In the genomic region with DNA sequence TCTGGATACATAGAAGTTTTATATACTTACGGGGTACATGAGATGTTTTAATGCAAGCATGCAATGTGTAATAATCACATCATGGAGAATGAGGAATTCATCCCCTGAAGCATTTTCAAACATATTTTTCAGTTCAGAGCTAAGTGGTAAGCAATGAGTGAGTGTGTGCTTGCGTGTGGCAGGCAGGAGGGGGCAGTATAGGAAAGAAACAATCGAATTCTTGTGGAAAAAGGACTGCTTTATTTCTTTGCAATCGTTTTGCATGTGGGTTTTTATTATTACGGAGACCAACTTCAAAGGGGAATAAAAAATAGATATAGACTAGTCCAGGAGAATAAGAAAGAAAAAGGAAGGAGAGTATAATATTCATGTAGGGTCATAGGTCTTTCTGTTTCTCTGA, we compare ENCODE assay signal across 9 cellular contexts.
DNase-seq lines count a peak whose midpoint lies in the region; ATAC-seq and TF ChIP-seq lines count a peak whose summit lies in the region.
"Had no signal": no experiment of that assay in that cellular context is flagged by ENCODE, and none has a peak within 500 bp of the region (broad histone marks: within the 10 kb centered on the region; RNA-seq: fewer than 3 reads in every experiment).

No MANE protein-coding gene starts in this region.

- H3K27ac Mint-ChIP-seq in natural killer cell, result no peak overlapping the region
- H3K27ac Mint-ChIP-seq: activated naive CD4-positive, alpha-beta T cell treated with anti-CD3 and anti-CD28 coated beads, Interleukin-2, amount 50 U/mL, for 72 hours had no signal

- DNase-seq in H4 (ENCODE audit: low spot score) (peak; percentile 21), PC-3 (peak; percentile 25), left kidney (ENCODE audit: low read depth, low spot score) (peak; percentile 39), body of pancreas (no peak), thyroid gland (no peak), natural killer cell (no peak), aorta (no peak)

- H4K20me1 ChIP-seq in DOHH2 (ENCODE audit: control insufficient read depth, insufficient read depth, low read depth, low read length) (no peaks in the 10 kb centered on the region), PC-3 (ENCODE audit: low read length) (no peaks in the 10 kb centered on the region)

- 18 to 23% methylated on average over 5 of the region's 5 CpGs for WGBS in body of pancreas, 2 donors
- 24 to 28% methylated on average over 5 of the region's 5 CpGs for WGBS in thyroid gland, 2 donors
- 20% methylated on average over 5 of the region's 5 CpGs for WGBS in aorta, 2 donors

- H3F3A ChIP-seq in DOHH2 (ENCODE audit: control insufficient read depth, insufficient read depth) (no peaks in the 10 kb centered on the region), PC-3 (ENCODE audit: low read length, unreplicated experiment) (no peaks in the 10 kb centered on the region)

- H3K36me3 Mint-ChIP-seq in natural killer cell, result peaks cover 12% of the 10 kb centered on the region

- no peaks in the 10 kb centered on the region for H3K27me3 ChIP-seq in DOHH2 (ENCODE audit: control insufficient read depth, low read length)
- peaks cover 6% of the 10 kb centered on the region; the same call in 1 of the 2 replicates for H3K27me3 ChIP-seq in PC-3 (ENCODE audit: low read length)
- H3K27me3 ChIP-seq in body of pancreas, result no peaks in the 10 kb centered on the region
- H3K27me3 ChIP-seq in thyroid gland, result no peaks in the 10 kb centered on the region
- no peaks in the 10 kb centered on the region for H3K27me3 ChIP-seq in aorta (ENCODE audit: control insufficient read depth in 1 of 2, insufficient read depth in 2 of 2, low read length in 1 of 2)

- ATAC-seq in PC-3 (no peak), body of pancreas (no peak), natural killer cell (no peak), aorta (ENCODE audit: low FRiP score) (no peak)
- ATAC-seq: activated naive CD4-positive, alpha-beta T cell treated with anti-CD3 and anti-CD28 coated beads, Interleukin-2, amount 50 U/mL, for 72 hours had no signal

- H3K4me2 ChIP-seq in DOHH2 (ENCODE audit: low read length) (no peak overlapping the region), PC-3 (ENCODE audit: low read length) (no peak overlapping the region)

- TF ChIP-seq CTCF in DOHH2 (IDR thresholded peaks at IDR 0.05; ENCODE audit: low read depth, low read length, poor library complexity, severe bottlenecking), result peak; percentile 62
- TF ChIP-seq CTCF in PC-3 (conservative IDR thresholded peaks at IDR 0.05; ENCODE audit: low read depth, low read length), result peak; percentile 63
- TF ChIP-seq CTCF in body of pancreas (IDR thresholded peaks at IDR 0.05), result no peak
- TF ChIP-seq CTCF in thyroid gland (IDR thresholded peaks at IDR 0.05), result peak in 2 of 6 experiments; percentile 25 to 43
- TF ChIP-seq CTCF in natural killer cell (IDR thresholded peaks at IDR 0.05), result no peak

- intact Hi-C loops in PC-3 (cut with micrococcal nuclease), result no loop called here
- intact Hi-C loops in body of pancreas (cut with DNase I), result no loop called here
- intact Hi-C loops in thyroid gland (cut with DNase I), result no loop called here
- intact Hi-C loops in natural killer cell (cut with micrococcal nuclease), result no loop called here
- intact Hi-C loops in aorta (cut with DNase I), result no loop called here

- H3K9me3 Mint-ChIP-seq in natural killer cell, result peaks cover 11 to 21% of the 10 kb centered on the region in 2 donors

- TF ChIP-seq POLR2A in body of pancreas (IDR thresholded peaks at IDR 0.05) (no peak), thyroid gland (IDR thresholded peaks at IDR 0.05) (no peak)

- CTCF ChIA-PET in PC-3 (lab: Charles Lee), result no interaction called here

- no peaks in the 10 kb centered on the region for H3K9me2 ChIP-seq in DOHH2 (replicated peaks; ENCODE audit: control insufficient read depth, low read length)
- no peaks in the 10 kb centered on the region for H3K9me2 ChIP-seq in PC-3 (replicated peaks; ENCODE audit: low read length)

- POLR2A ChIA-PET in PC-3 (lab: Charles Lee; ENCODE audit: unreplicated experiment), result no interaction called here

- H3K36me3 ChIP-seq in DOHH2 (ENCODE audit: control insufficient read depth, low read length), result no peaks in the 10 kb centered on the region
- H3K36me3 ChIP-seq in PC-3 (ENCODE audit: low read depth, low read length), result no peaks in the 10 kb centered on the region
- no peaks in the 10 kb centered on the region for H3K36me3 ChIP-seq in body of pancreas (replicated peaks in 1 of 2; ENCODE audit: insufficient read depth in 1 of 2, low read depth in 2 of 2)
- no peaks in the 10 kb centered on the region for H3K36me3 ChIP-seq in thyroid gland
- H3K36me3 ChIP-seq in aorta (ENCODE audit: control insufficient read depth in 1 of 2, insufficient read depth in 2 of 2, low read length in 1 of 2), result no peaks in the 10 kb centered on the region

- no peak overlapping the region for H3K4me3 Mint-ChIP-seq in natural killer cell

- H3K27ac ChIP-seq in DOHH2 (ENCODE audit: low read depth, low read length) (no peak overlapping the region), PC-3 (ENCODE audit: low read length) (no peak overlapping the region), body of pancreas (no peak overlapping the region), thyroid gland (no peak overlapping the region), aorta (ENCODE audit: low read depth in 1 of 2, low read length in 2 of 2) (no peak overlapping the region)

- no peak overlapping the region for H3K9ac ChIP-seq in PC-3 (ENCODE audit: low read length)

- H3K4me1 ChIP-seq in DOHH2 (ENCODE audit: control insufficient read depth, low read length), result no peaks in the 10 kb centered on the region
- H3K4me1 ChIP-seq in PC-3 (ENCODE audit: insufficient read depth, low read length), result no peaks in the 10 kb centered on the region
- H3K4me1 ChIP-seq in body of pancreas, result no peaks in the 10 kb centered on the region
- no peaks in the 10 kb centered on the region for H3K4me1 ChIP-seq in thyroid gland
- H3K4me1 ChIP-seq in aorta (ENCODE audit: control insufficient read depth in 1 of 2, insufficient read depth in 2 of 2, low read length in 2 of 2), result no peaks in the 10 kb centered on the region

- H3K79me2 ChIP-seq in DOHH2 (ENCODE audit: control insufficient read depth, low read length) (no peaks in the 10 kb centered on the region), PC-3 (ENCODE audit: low read length) (no peaks in the 10 kb centered on the region)

- BruUV-seq in PC-3 (replicated peaks; lab: Mats Ljungman, UMichigan), result no TSS peak

- H3K9me3 ChIP-seq in DOHH2 (ENCODE audit: control insufficient read depth, insufficient read depth, low read length) (no peaks in the 10 kb centered on the region), PC-3 (ENCODE audit: low read length) (peaks cover 14% of the 10 kb centered on the region; the same call in 1 of the 2 replicates), body of pancreas (no peaks in the 10 kb centered on the region), thyroid gland (no peaks in the 10 kb centered on the region), aorta (ENCODE audit: control insufficient read depth, low read length) (no peaks in the 10 kb centered on the region)

- H2AFZ ChIP-seq in PC-3 (ENCODE audit: low read length), result no peak overlapping the region

- H3K4me3 ChIP-seq in DOHH2 (ENCODE audit: low read length) (no peak overlapping the region), PC-3 (ENCODE audit: low read length) (no peak overlapping the region), body of pancreas (no peak overlapping the region), thyroid gland (replicated peaks in 1 of 3) (no peak overlapping the region), aorta (ENCODE audit: low read length in 2 of 2) (no peak overlapping the region)

- no peaks in the 10 kb centered on the region for H3K4me1 Mint-ChIP-seq in natural killer cell

- no peaks in the 10 kb centered on the region for H3K27me3 Mint-ChIP-seq in natural killer cell (ENCODE audit: low read depth in 2 of 2)

Comparison
In these comparisons a context has a peak if more than half of its experiments do, and no peak if none do; other contexts are left out.
1. CTCF ChIP-seq: peak in DOHH2 (single experiment) and PC-3 (single experiment); none in body of pancreas (0 of 7) and natural killer cell (single experiment).
2. DNase-seq: peak in H4 (single experiment), PC-3 (single experiment) and left kidney (single experiment); none in body of pancreas (0 of 4), thyroid gland (0 of 2), natural killer cell (single experiment) and aorta (0 of 2).